In the genomic region with DNA sequence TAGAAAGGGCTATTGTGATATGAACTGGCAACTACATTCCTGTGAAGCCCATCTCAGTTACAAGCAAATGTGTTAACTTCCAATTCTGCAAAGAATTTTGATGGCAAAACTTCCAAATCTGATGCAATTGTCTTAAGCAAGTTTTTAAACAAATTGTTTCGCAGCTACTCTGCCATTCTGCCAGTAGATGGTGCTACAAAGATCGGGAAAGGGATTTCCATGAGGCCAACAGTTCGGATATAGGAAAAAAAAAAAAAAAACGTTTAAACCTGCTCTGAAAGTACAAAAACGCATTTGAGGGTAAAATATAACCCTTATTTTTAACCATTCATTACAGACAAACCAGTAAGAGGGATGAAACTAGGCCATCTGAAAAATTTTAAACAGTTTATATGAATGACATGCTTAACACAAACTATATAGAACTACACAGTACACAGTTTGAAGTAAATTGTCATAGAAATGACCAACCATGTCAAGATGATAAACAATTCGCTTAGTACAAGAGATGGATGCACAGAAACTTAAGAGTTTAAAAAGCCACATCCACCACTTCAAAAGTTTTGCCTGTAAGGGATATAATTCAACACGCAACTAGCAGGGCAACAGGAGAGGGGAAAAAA, we compare ENCODE assay signal across 8 cellular contexts. TPM values are rescaled to one million over a fixed set of nuclear protein-coding genes. Genes with fewer than 3 reads are reported as not detected.
DNase-seq lines count a peak whose midpoint lies in the region; ATAC-seq and TF ChIP-seq lines count a peak whose summit lies in the region.

No MANE protein-coding gene starts in this region.

- no peak for ATAC-seq in left lung
- no peak for ATAC-seq in thoracic aorta (ENCODE audit: insufficient number of reproducible peaks, low FRiP score, low read depth)
- no peak for ATAC-seq in GM19395 (IDR thresholded peaks at IDR 0.05; ENCODE audit: unreplicated experiment)

- peaks cover 4 to 39% of the 10 kb centered on the region in 2 donors for H3K4me1 ChIP-seq in left lung
- peaks cover 21 to 39% of the 10 kb centered on the region in 2 donors for H3K4me1 ChIP-seq in thoracic aorta (ENCODE audit: control insufficient read depth in 1 of 2, low read depth in 2 of 2)

- in situ Hi-C loops in T47D (cut with HindIII; ENCODE audit: low pct_unique_long_range_greater_than_20kb, low sequenced_read_pairs) = no loop called here

- peaks cover 2% of the 10 kb centered on the region; the same call in 1 of the 2 replicates for H3K36me3 ChIP-seq in H7 (replicated peaks; ENCODE audit: control insufficient read depth, insufficient read depth, low read length)
- no peaks in the 10 kb centered on the region for H3K36me3 ChIP-seq in left lung
- no peaks in the 10 kb centered on the region for H3K36me3 ChIP-seq in thoracic aorta

- H3K4me3 ChIP-seq in H7 (ENCODE audit: insufficient read depth, low read depth, low read length) (peak overlapping the region; percentile 97), left lung (peak overlapping the region; percentile 74), thoracic aorta (peak overlapping the region; percentile 87)

- H3K27ac ChIP-seq in left lung = peak overlapping the region; percentile 99
- peak overlapping the region; percentile 98 to 99 for H3K27ac ChIP-seq in thoracic aorta

- no peaks in the 10 kb centered on the region for H3K9me3 ChIP-seq in left lung
- no peaks in the 10 kb centered on the region for H3K9me3 ChIP-seq in thoracic aorta

- DNase-seq in COLO829 (ENCODE audit: low spot score) (peak; percentile 31), H7 (peak; percentile 20), NOMO-1 (lab: John Stamatoyannopoulos, UW; ENCODE audit: unreplicated experiment in 2 of 2) (peak; percentile 33 to 65), T47D (ENCODE audit: low read depth in 1 of 2, low spot score in 1 of 2) (peak; percentile 45 to 76), left lung (no peak), thoracic aorta (ENCODE audit: low spot score) (no peak), cortex of kidney (lab: John Stamatoyannopoulos, UW) (no peak)

- no peaks in the 10 kb centered on the region for H3K27me3 ChIP-seq in H7 (ENCODE audit: control insufficient read depth, insufficient read depth, low read length)
- H3K27me3 ChIP-seq in left lung = no peaks in the 10 kb centered on the region
- H3K27me3 ChIP-seq in thoracic aorta (replicated peaks; ENCODE audit: insufficient read depth) = no peaks in the 10 kb centered on the region

- intact Hi-C loops in left lung (cut with DNase I) = no loop called here

- TF ChIP-seq CTCF in left lung (IDR thresholded peaks at IDR 0.05) = peak; percentile 55 to 62
- peak; percentile 68 for TF ChIP-seq CTCF in thoracic aorta (IDR thresholded peaks at IDR 0.05)

RNA-seq across cellular contexts. Expression of gene HNRNPA0, which starts 2.2 kb away (rescaled TPM):
- 22.4 and 23.9 TPM in 2 replicates for total RNA-seq in H7 (2014; rRNA removed; shearing (Covaris generic))
- total RNA-seq in left lung = 10 to 100 TPM; 22.7 to 24.2 TPM
- total RNA-seq in thoracic aorta = 10 to 100 TPM in 1 of 2 donors, 1 to 10 TPM in 1; 9.3 to 14.9 TPM

RNA-seq across cellular contexts. Expression of gene KLHL3, which starts 16.1 kb away (rescaled TPM):
- 3.8 and 4.6 TPM in 2 replicates for total RNA-seq in H7 (2014; rRNA removed; shearing (Covaris generic))
- total RNA-seq in left lung (1 to 10 TPM; 5.4 to 5.5 TPM), thoracic aorta (10 to 100 TPM in 1 of 2 donors, 1 to 10 TPM in 1; 9.1 to 12.8 TPM)

Comparison
In these comparisons a context has a peak if more than half of its experiments do, and no peak if none do; other contexts are left out.
1. DNase-seq: peak in COLO829 (single experiment), H7 (single experiment), NOMO-1 (2 of 2) and T47D (2 of 2); none in left lung (0 of 2), thoracic aorta (single experiment) and cortex of kidney (single experiment).
2. Peak in every context shown above with its lines, with median percentiles within 50 percentile points of each other: H3K4me3 ChIP-seq.